In the genomic region with DNA sequence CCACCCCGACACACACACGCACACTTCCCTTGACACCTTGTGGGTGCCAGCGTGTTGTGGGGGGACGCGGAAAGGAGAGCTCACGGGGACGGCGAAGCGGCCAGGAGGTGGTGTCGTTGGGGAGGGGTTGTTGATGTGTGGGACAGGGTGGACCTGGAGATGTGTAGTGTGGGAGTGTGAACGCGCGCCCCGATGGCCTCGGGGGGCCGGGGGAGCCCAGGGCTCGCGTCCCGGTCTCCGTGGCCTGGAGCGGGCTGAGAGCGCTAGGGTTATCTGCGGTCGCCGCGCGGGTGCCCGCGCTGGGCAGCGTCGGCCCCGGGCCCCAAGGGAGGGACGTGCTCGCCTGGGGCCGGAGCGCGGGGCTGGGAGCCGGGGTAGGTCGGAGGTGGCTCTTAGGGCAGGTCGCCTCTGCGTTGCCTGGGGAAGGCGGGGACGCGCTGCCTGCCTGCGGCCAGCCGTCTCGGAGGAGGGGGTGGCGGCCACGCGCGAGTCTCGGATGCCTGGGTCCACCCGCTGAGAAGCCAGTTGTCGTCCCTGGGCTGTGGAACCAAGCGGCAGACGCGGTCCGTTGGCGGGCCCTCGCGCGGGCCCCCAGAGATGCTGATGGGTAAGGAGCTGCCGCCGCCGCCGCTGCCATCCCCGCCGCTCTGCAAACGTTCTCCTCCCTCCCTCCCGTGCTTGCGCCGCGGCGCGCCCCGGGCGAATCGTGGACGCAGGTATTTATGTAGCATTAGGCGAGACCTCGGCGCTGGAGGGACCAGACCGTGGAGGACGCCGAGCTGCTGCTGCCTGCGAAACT, we compare ENCODE assay signal across 2 cellular contexts.
TF ChIP-seq lines count a peak whose summit lies in the region.

No MANE protein-coding gene starts in this region.

TF ChIP-seq in HEK293, 187 proteins besides CTCF, POLR2A, EP300 and RAD21 (continued from another document and continues in another):
- peak; percentile 39; the same call in 1 of the 2 replicates for TF ChIP-seq ZBTB48 (tag by site-specific recombination; IDR thresholded peaks at IDR 0.05)
- TF ChIP-seq, protein P1, sequence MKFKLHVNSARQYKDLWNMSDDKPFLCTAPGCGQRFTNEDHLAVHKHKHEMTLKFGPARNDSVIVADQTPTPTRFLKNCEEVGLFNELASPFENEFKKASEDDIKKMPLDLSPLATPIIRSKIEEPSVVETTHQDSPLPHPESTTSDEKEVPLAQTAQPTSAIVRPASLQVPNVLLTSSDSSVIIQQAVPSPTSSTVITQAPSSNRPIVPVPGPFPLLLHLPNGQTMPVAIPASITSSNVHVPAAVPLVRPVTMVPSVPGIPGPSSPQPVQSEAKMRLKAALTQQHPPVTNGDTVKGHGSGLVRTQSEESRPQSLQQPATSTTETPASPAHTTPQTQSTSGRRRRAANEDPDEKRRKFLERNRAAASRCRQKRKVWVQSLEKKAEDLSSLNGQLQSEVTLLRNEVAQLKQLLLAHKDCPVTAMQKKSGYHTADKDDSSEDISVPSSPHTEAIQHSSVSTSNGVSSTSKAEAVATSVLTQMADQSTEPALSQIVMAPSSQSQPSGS (tag by site-specific recombination; IDR thresholded peaks at IDR 0.05; ENCODE audit: low read depth): no peak
- no peak for TF ChIP-seq HOXA7 (CRISPR knock-in tag; IDR thresholded peaks at IDR 0.05; ENCODE audit: borderline replicate concordance)
- no peak for TF ChIP-seq ZNF555 (tag by site-specific recombination; conservative IDR thresholded peaks at IDR 0.05)
- TF ChIP-seq ZNF302 (tag by site-specific recombination; IDR thresholded peaks at IDR 0.05; ENCODE audit: low read depth): no peak
- no peak for TF ChIP-seq SETDB1 (IDR thresholded peaks at IDR 0.05; ENCODE audit: insufficient read length, low read length)
- TF ChIP-seq, protein P2, sequence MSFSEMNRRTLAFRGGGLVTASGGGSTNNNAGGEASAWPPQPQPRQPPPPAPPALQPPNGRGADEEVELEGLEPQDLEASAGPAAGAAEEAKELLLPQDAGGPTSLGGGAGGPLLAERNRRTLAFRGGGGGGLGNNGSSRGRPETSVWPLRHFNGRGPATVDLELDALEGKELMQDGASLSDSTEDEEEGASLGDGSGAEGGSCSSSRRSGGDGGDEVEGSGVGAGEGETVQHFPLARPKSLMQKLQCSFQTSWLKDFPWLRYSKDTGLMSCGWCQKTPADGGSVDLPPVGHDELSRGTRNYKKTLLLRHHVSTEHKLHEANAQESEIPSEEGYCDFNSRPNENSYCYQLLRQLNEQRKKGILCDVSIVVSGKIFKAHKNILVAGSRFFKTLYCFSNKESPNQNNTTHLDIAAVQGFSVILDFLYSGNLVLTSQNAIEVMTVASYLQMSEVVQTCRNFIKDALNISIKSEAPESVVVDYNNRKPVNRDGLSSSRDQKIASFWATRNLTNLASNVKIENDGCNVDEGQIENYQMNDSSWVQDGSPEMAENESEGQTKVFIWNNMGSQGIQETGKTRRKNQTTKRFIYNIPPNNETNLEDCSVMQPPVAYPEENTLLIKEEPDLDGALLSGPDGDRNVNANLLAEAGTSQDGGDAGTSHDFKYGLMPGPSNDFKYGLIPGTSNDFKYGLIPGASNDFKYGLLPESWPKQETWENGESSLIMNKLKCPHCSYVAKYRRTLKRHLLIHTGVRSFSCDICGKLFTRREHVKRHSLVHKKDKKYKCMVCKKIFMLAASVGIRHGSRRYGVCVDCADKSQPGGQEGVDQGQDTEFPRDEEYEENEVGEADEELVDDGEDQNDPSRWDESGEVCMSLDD (tag by site-specific recombination; IDR thresholded peaks at IDR 0.05): peak; percentile 83; the same call in 1 of the 2 replicates
- TF ChIP-seq BCL11B (tag by site-specific recombination; IDR thresholded peaks at IDR 0.05; ENCODE audit: low read depth): no peak
- TF ChIP-seq, protein P3, sequence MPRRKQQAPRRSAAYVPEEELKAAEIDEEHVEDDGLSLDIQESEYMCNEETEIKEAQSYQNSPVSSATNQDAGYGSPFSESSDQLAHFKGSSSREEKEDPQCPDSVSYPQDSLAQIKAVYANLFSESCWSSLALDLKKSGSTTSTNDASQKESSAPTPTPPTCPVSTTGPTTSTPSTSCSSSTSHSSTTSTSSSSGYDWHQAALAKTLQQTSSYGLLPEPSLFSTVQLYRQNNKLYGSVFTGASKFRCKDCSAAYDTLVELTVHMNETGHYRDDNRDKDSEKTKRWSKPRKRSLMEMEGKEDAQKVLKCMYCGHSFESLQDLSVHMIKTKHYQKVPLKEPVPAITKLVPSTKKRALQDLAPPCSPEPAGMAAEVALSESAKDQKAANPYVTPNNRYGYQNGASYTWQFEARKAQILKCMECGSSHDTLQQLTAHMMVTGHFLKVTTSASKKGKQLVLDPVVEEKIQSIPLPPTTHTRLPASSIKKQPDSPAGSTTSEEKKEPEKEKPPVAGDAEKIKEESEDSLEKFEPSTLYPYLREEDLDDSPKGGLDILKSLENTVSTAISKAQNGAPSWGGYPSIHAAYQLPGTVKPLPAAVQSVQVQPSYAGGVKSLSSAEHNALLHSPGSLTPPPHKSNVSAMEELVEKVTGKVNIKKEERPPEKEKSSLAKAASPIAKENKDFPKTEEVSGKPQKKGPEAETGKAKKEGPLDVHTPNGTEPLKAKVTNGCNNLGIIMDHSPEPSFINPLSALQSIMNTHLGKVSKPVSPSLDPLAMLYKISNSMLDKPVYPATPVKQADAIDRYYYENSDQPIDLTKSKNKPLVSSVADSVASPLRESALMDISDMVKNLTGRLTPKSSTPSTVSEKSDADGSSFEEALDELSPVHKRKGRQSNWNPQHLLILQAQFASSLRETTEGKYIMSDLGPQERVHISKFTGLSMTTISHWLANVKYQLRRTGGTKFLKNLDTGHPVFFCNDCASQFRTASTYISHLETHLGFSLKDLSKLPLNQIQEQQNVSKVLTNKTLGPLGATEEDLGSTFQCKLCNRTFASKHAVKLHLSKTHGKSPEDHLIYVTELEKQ (tag by site-specific recombination; IDR thresholded peaks at IDR 0.05; ENCODE audit: borderline replicate concordance): no peak
- TF ChIP-seq, protein P4, sequence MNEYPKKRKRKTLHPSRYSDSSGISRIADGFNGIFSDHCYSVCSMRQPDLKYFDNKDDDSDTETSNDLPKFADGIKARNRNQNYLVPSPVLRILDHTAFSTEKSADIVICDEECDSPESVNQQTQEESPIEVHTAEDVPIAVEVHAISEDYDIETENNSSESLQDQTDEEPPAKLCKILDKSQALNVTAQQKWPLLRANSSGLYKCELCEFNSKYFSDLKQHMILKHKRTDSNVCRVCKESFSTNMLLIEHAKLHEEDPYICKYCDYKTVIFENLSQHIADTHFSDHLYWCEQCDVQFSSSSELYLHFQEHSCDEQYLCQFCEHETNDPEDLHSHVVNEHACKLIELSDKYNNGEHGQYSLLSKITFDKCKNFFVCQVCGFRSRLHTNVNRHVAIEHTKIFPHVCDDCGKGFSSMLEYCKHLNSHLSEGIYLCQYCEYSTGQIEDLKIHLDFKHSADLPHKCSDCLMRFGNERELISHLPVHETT (tag by site-specific recombination; IDR thresholded peaks at IDR 0.05): no peak
- TF ChIP-seq GLIS2 (tag by site-specific recombination; IDR thresholded peaks at IDR 0.05): peak; percentile 48; the same call in 1 of the 2 replicates
- TF ChIP-seq ZNF133 (tag by site-specific recombination; IDR thresholded peaks at IDR 0.05): no peak
- TF ChIP-seq ZNF571 (tag by site-specific recombination; IDR thresholded peaks at IDR 0.05): no peak
- TF ChIP-seq ZBTB8A (tag by site-specific recombination; IDR thresholded peaks at IDR 0.05): 0 out of 2 replicates have a peak, but pooled peaks have one; percentile 1

TF ChIP-seq in WTC11, 78 proteins besides CTCF, POLR2A, EP300 and RAD21 (continued from another document):
- TF ChIP-seq, protein P5, sequence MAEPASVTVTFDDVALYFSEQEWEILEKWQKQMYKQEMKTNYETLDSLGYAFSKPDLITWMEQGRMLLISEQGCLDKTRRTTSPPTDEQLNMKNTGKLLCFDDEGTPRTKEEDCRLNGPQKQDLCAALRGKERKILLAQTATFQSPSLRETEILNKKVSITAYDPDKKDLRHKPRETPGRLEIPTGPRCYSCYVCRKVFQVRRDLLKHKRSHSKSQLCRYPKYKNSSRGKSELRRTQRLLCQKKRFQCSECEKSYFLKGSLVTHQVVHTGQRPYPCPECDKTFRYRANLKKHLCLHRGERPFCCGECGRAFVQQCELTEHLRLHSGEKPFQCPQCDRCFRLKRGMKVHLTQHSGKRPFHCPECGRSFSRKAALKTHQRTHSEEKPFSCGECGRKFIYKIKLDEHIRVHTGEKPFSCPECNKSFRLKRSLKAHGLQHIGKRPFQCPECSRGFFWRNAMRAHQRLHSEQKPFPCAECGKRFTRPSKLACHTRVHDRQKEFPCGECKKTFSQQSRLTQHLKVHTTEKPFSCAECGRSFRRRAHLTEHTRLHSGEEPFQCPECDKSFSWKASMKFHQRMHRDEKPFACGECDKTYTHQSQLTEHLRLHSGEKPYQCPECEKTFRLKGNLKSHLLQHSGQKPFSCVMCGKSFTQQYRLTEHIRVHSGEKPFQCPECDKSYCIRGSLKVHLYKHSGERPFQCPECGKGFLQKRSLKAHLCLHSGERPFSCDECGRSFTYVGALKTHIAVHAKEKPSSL (CRISPR knock-in tag; conservative IDR thresholded peaks at IDR 0.05): no peak
- TF ChIP-seq ZNF219 (CRISPR knock-in tag; IDR thresholded peaks at IDR 0.05; ENCODE audit: borderline replicate concordance) (no peak), ZNF232 (CRISPR knock-in tag; IDR thresholded peaks at IDR 0.05) (peak; percentile 29; the same call in 1 of the 2 replicates), NFATC4 (CRISPR knock-in tag; IDR thresholded peaks at IDR 0.05) (no peak)
